In the genomic region with DNA sequence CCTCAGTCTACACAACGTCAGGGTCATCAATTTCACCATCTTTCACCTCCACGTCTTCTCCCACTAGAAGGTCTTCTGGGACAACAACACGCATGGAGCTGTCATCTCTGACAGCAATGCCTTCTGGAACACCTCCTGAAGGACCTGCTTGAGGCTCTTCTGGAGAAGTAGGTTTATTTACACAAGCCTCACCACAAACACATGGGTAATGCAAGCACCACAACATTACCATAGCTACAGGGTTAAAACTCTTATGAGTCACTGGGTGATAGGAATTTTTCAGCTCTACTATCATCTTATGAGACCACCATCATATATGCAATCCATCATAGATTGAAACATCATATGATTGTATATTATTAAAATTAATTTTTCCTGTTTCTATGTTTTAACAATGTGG, we compare ENCODE assay signal across 28 cellular contexts.
A peak's percentile ranks its signal among the peaks of the same experiment; 100 is the strongest.
DNase-seq lines count a peak whose midpoint lies in the region; ATAC-seq, FAIRE-seq and TF ChIP-seq lines count a peak whose summit lies in the region.
"Had no signal": no experiment of that assay in that cellular context is flagged by ENCODE, and none has a peak within 500 bp of the region (broad histone marks: within the 10 kb centered on the region; RNA-seq: fewer than 3 reads in every experiment).

No MANE protein-coding gene starts in this region.

- FAIRE-seq in frontal cortex (lab: Jason Lieb, UNC): no peak

- H3K4me3 ChIP-seq in fibroblast of villous mesenchyme (ENCODE audit: low read depth, low read length): no peak overlapping the region
- H3K4me3 ChIP-seq: ascending aorta, BLaER1, heart right ventricle, lower lobe of right lung had no signal

- TF ChIP-seq CTCF in fibroblast of villous mesenchyme (IDR thresholded peaks at IDR 0.05; ENCODE audit: insufficient read depth, low read depth, low read length): no peak

- DNase-seq in DMS53 (lab: John Stamatoyannopoulos, UW): peak; percentile 95
- DNase-seq in HT-29 (ENCODE audit: low spot score): peak; percentile 18
- DNase-seq in SW480 (ENCODE audit: low spot score): peak; percentile 18
- peak; percentile 6 for DNase-seq in fibroblast of villous mesenchyme (ENCODE audit: low read depth)
- DNase-seq in RPMI8226: no peak
- no peak for DNase-seq in iPS-NIHi7 (ENCODE audit: extremely low spot score)
- DNase-seq in frontal cortex (ENCODE audit: low spot score in 2 of 2): no peak
- DNase-seq: activated CD4-positive, alpha-beta memory T cell treated with anti-CD3 and anti-CD28 coated beads for 36 hours; activated T-cell treated with anti-CD3 and anti-CD28 coated beads, Interleukin-2, amount 50 U/mL, for 72 hours; DMS153; foreskin melanocyte; GDM1; GOT3; heart right ventricle; KG1; lower lobe of right lung; NCI-H1436 treated with DMSO at 0.1 percent for 48 hours; NCI-H2107; NCI-H446 treated with DMSO at 0.1 percent for 48 hours; occipital lobe; stimulated activated CD4-positive, alpha-beta T cell treated with anti-CD3 and anti-CD28 coated beads, Interleukin-15, amount 100 ng/mL, for 24 hours; T-helper 1 cell had no signal

- ATAC-seq in GM21619 (IDR thresholded peaks at IDR 0.05; ENCODE audit: unreplicated experiment): no peak
- ATAC-seq: activated T-cell treated with anti-CD3 and anti-CD28 coated beads, Interleukin-2, amount 50 U/mL, for 72 hours; esophagus mucosa; heart right ventricle; lower lobe of right lung; natural killer cell treated with Interleukin-12 subunit alpha and Interleukin-12 subunit beta and Interleukin-15 and Interleukin-18, amount 100 ng/mL, for 72 hours; stimulated activated effector memory CD8-positive, alpha-beta T cell treated with anti-CD3 and anti-CD28 coated beads, Interleukin-12 subunit alpha, Interleukin-12 subunit beta, amount 100 ng/mL, for 72 hours had no signal

Comparison
In these comparisons a context has a peak if more than half of its experiments do, and no peak if none do; other contexts are left out.
1. DNase-seq: peak in DMS53 (single experiment), HT-29 (single experiment), SW480 (single experiment) and fibroblast of villous mesenchyme (single experiment); none in RPMI8226 (single experiment), iPS-NIHi7 (single experiment) and frontal cortex (0 of 2).